In genomic region chr6:119110601-119111548, GRCh38 we compare ENCODE assay signal across 2 cellular contexts.
TF ChIP-seq lines count a peak whose summit lies in the region.

No MANE protein-coding gene starts in this region.

TF ChIP-seq in Ishikawa, 13 proteins besides CTCF, POLR2A, EP300 and RAD21 (continued from another document):
- no peak for TF ChIP-seq REST (IDR thresholded peaks at IDR 0.05; ENCODE audit: low read depth)
- TF ChIP-seq YY1 (IDR thresholded peaks at IDR 0.05; ENCODE audit: low read depth), result no peak
TF ChIP-seq in Ishikawa: peak in this region for 0.

TF ChIP-seq in GM12878, 131 proteins besides CTCF, POLR2A, EP300 and RAD21 (continued from another document):
- no peak for TF ChIP-seq IRF5 (IDR thresholded peaks at IDR 0.05; ENCODE audit: borderline replicate concordance)
- no peak for TF ChIP-seq ZNF622 (IDR thresholded peaks at IDR 0.05)
- TF ChIP-seq FOXM1 (IDR thresholded peaks at IDR 0.05; ENCODE audit: low read depth, low read length), result 0 out of 2 replicates have a peak, but pooled peaks have one; percentile 15
- TF ChIP-seq CHD1 (IDR thresholded peaks at IDR 0.05; ENCODE audit: low read depth, low read length), result no peak
- no peak for TF ChIP-seq IRF3 (IDR thresholded peaks at IDR 0.05)
- peak; percentile 63; the same call in 1 of the 2 replicates for TF ChIP-seq SMC3 (IDR thresholded peaks at IDR 0.05; ENCODE audit: borderline replicate concordance, low read length)
- TF ChIP-seq PKNOX1 (IDR thresholded peaks at IDR 0.05), result peak; percentile 56
- no peak for TF ChIP-seq RELA (IDR thresholded peaks at IDR 0.05; ENCODE audit: borderline replicate concordance, partially characterized antibody)
- TF ChIP-seq KDM1A (IDR thresholded peaks at IDR 0.05; ENCODE audit: borderline replicate concordance), result no peak
- TF ChIP-seq FOXK2 (IDR thresholded peaks at IDR 0.05), result no peak
- no peak for TF ChIP-seq BHLHE40 (IDR thresholded peaks at IDR 0.05; ENCODE audit: borderline replicate concordance in 1 of 2, low read depth in 2 of 2, low read length in 1 of 2)
TF ChIP-seq in GM12878: peak in this region for 3.
